Comparison of ENCODE assay signal across 9 cellular contexts in genomic region chr1:109877320-109877771, GRCh38. TPM values are rescaled to one million over a fixed set of nuclear protein-coding genes. Genes with fewer than 3 reads are reported as not detected.
A peak's percentile ranks its signal among the peaks of the same experiment; 100 is the strongest.
DNase-seq lines count a peak whose midpoint lies in the region; ATAC-seq and TF ChIP-seq lines count a peak whose summit lies in the region.
"Had no signal": no experiment of that assay in that cellular context is flagged by ENCODE, and none has a peak within 500 bp of the region (broad histone marks: within the 10 kb centered on the region; RNA-seq: fewer than 3 reads in every experiment).

No MANE protein-coding gene starts in this region.

- H3K79me2 ChIP-seq in hepatocyte, result no peaks in the 10 kb centered on the region

- H3K4me2 ChIP-seq in hepatocyte, result peak overlapping the region; percentile 69

- H3K9ac ChIP-seq in rectal smooth muscle tissue (ENCODE audit: low read length), result no peak overlapping the region

- POLR2A ChIA-PET in activated CD4-positive, alpha-beta T cell treated with anti-CD3 and anti-CD28 coated beads, Interleukin-2, amount 10 ng/mL, durations not matched to agents 7 days and 5 days (lab: Charles Lee), result no interaction called here

- ATAC-seq in GM21390 (IDR thresholded peaks at IDR 0.05; ENCODE audit: unreplicated experiment), result no peak

- H3K9me3 ChIP-seq in hepatocyte (ENCODE audit: low read depth), result no peaks in the 10 kb centered on the region

- H3K4me1 Mint-ChIP-seq in activated CD4-positive, alpha-beta T cell treated with anti-CD3 and anti-CD28 coated beads, Interleukin-2, amount 10 ng/mL, durations not matched to agents 7 days and 5 days, result peaks cover 5% of the 10 kb centered on the region

- H3K27ac ChIP-seq in hepatocyte, result peak overlapping the region; percentile 86
- peak overlapping the region; percentile 70 for H3K27ac ChIP-seq in rectal smooth muscle tissue (ENCODE audit: low read depth, low read length)

- H3K27ac Mint-ChIP-seq in activated CD4-positive, alpha-beta T cell treated with anti-CD3 and anti-CD28 coated beads, Interleukin-2, amount 10 ng/mL, durations not matched to agents 7 days and 5 days, result no peak overlapping the region
- H3K27ac Mint-ChIP-seq: activated naive CD8-positive, alpha-beta T cell treated with anti-CD3 and anti-CD28 coated beads, Interleukin-2, amount 10 ng/mL, durations not matched to agents 7 days and 5 days had no signal

- no peaks in the 10 kb centered on the region for H3K9me3 Mint-ChIP-seq in activated CD4-positive, alpha-beta T cell treated with anti-CD3 and anti-CD28 coated beads, Interleukin-2, amount 10 ng/mL, durations not matched to agents 7 days and 5 days
- H3K9me3 Mint-ChIP-seq: activated naive CD8-positive, alpha-beta T cell treated with anti-CD3 and anti-CD28 coated beads, Interleukin-2, amount 10 ng/mL, durations not matched to agents 7 days and 5 days had no signal

- peaks cover 11% of the 10 kb centered on the region for H3K27me3 Mint-ChIP-seq in activated CD4-positive, alpha-beta T cell treated with anti-CD3 and anti-CD28 coated beads, Interleukin-2, amount 10 ng/mL, durations not matched to agents 7 days and 5 days

- H3K4me1 ChIP-seq in hepatocyte (ENCODE audit: insufficient read depth), result peaks cover 11% of the 10 kb centered on the region
- peaks cover 18% of the 10 kb centered on the region for H3K4me1 ChIP-seq in rectal smooth muscle tissue (ENCODE audit: control insufficient read depth, insufficient read depth, low read length)

- H3K36me3 ChIP-seq in hepatocyte (replicated peaks; ENCODE audit: insufficient read depth, low read depth) (no peaks in the 10 kb centered on the region), rectal smooth muscle tissue (ENCODE audit: control insufficient read depth, insufficient read depth, low read length) (no peaks in the 10 kb centered on the region)

- H4K20me1 ChIP-seq in hepatocyte (ENCODE audit: insufficient read depth, poor library complexity, severe bottlenecking), result no peaks in the 10 kb centered on the region

- DNase-seq in Daoy (ENCODE audit: low read depth) (peak; percentile 91), amygdala (lab: John Stamatoyannopoulos, UW) (peak in 33 of 56 donors; percentile 22 to 78 (median 52)), hepatocyte (ENCODE audit: low spot score) (peak; percentile 85), NCI-H2227 treated with DMSO at 0.1 percent for 48 hours (lab: John Stamatoyannopoulos, UW) (no peak), GF-D8 (lab: John Stamatoyannopoulos, UW) (no peak)
- no peak for DNase-seq in activated CD4-positive, alpha-beta T cell treated with anti-CD3 and anti-CD28 coated beads, Interleukin-2, amount 10 ng/mL, durations not matched to agents 7 days and 5 days
- DNase-seq: activated naive CD8-positive, alpha-beta T cell treated with anti-CD3 and anti-CD28 coated beads, Interleukin-2, amount 10 ng/mL, durations not matched to agents 7 days and 5 days had no signal

- peak; percentile 15 for TF ChIP-seq CTCF in hepatocyte (IDR thresholded peaks at IDR 0.05; ENCODE audit: poor library complexity)

- CTCF ChIA-PET in activated CD4-positive, alpha-beta T cell treated with anti-CD3 and anti-CD28 coated beads, Interleukin-2, amount 10 ng/mL, durations not matched to agents 7 days and 5 days (lab: Charles Lee), result interaction anchor here (1.2 kb wide), 3 partner anchors 8 to 13 kb away, joined by 3 read pairs; no protein-coding TSS in a partner anchor

- no peak overlapping the region for H3K4me3 ChIP-seq in hepatocyte
- H3K4me3 ChIP-seq in rectal smooth muscle tissue (ENCODE audit: low read length), result peak overlapping the region; percentile 26

- peak overlapping the region; percentile 36 for H2AFZ ChIP-seq in hepatocyte

- no peaks in the 10 kb centered on the region for H3K36me3 Mint-ChIP-seq in activated CD4-positive, alpha-beta T cell treated with anti-CD3 and anti-CD28 coated beads, Interleukin-2, amount 10 ng/mL, durations not matched to agents 7 days and 5 days (ENCODE audit: low read depth)
- H3K36me3 Mint-ChIP-seq: activated naive CD8-positive, alpha-beta T cell treated with anti-CD3 and anti-CD28 coated beads, Interleukin-2, amount 10 ng/mL, durations not matched to agents 7 days and 5 days had no signal

- no peaks in the 10 kb centered on the region for H3K9me2 ChIP-seq in hepatocyte (replicated peaks; ENCODE audit: insufficient read depth)

- H3K27me3 ChIP-seq in hepatocyte (no peaks in the 10 kb centered on the region), rectal smooth muscle tissue (ENCODE audit: control insufficient read depth, insufficient read depth, low read length) (no peaks in the 10 kb centered on the region)

- WGBS in hepatocyte (ENCODE audit: low lambda C conversion rate, missing lambda C conversion rate), result 7% methylated on average over 13 of the region's 13 CpGs

- no peak overlapping the region for H3K4me3 Mint-ChIP-seq in activated CD4-positive, alpha-beta T cell treated with anti-CD3 and anti-CD28 coated beads, Interleukin-2, amount 10 ng/mL, durations not matched to agents 7 days and 5 days
- H3K4me3 Mint-ChIP-seq: activated naive CD8-positive, alpha-beta T cell treated with anti-CD3 and anti-CD28 coated beads, Interleukin-2, amount 10 ng/mL, durations not matched to agents 7 days and 5 days had no signal

RNA-seq across cellular contexts. Expression of gene CSF1, which starts 33.3 kb away (rescaled TPM):
- 12.9 and 23.2 TPM in 2 replicates for total RNA-seq in Daoy (2014; rRNA removed; shearing (Covaris generic))
- total RNA-seq in hepatocyte, result 9.1 and 9.4 TPM in 2 replicates
- polyA plus RNA-seq in hepatocyte, result 13.5 and 19.1 TPM in 2 replicates
- total RNA-seq in activated CD4-positive, alpha-beta T cell treated with anti-CD3 and anti-CD28 coated beads, Interleukin-2, amount 10 ng/mL, durations not matched to agents 7 days and 5 days, result 10 to 100 TPM; 39.5 to 42.4 TPM

Comparison
In these comparisons a context has a peak if more than half of its experiments do, and no peak if none do; other contexts are left out.
1. DNase-seq: peak in Daoy (single experiment), amygdala (33 of 56) and hepatocyte (single experiment); none in NCI-H2227 treated with DMSO at 0.1 percent for 48 hours (single experiment), GF-D8 (single experiment) and activated CD4-positive, alpha-beta T cell treated with anti-CD3 and anti-CD28 coated beads, Interleukin-2, amount 10 ng/mL, durations not matched to agents 7 days and 5 days (single experiment).